1 cellular context compared by ENCODE assay signal in genomic region chr2:218564056-218564455, GRCh38.
A peak's percentile ranks its signal among the peaks of the same experiment; 100 is the strongest.
TF ChIP-seq lines count a peak whose summit lies in the region.

No MANE protein-coding gene starts in this region.

TF ChIP-seq in K562, 482 proteins besides CTCF, POLR2A, EP300 and RAD21:
- TF ChIP-seq CEBPB (tag; IDR thresholded peaks at IDR 0.05) (0 out of 2 replicates have a peak, but pooled peaks have one; percentile 36), STAT6 (CRISPR knock-in tag; IDR thresholded peaks at IDR 0.05) (no peak), TRIM28 (IDR thresholded peaks at IDR 0.05) (no peak), TARDBP (IDR thresholded peaks at IDR 0.05) (no peak), CEBPG (CRISPR knock-in tag; IDR thresholded peaks at IDR 0.05) (no peak), CEBPG (tag; conservative IDR thresholded peaks at IDR 0.05 in 1 of 2, IDR thresholded peaks at IDR 0.05 in 1 of 2) (peak in 1 of 2 experiments; percentile 41; a peak in 3 of 4 replicates)
